Comparison of ENCODE assay signal across 2 cellular contexts in genomic region chr6:33984466-33985332, GRCh38.
TF ChIP-seq lines count a peak whose summit lies in the region.

No MANE protein-coding gene starts in this region.

TF ChIP-seq in GM23338, 12 proteins besides CTCF, POLR2A, EP300 and RAD21:
- no peak for TF ChIP-seq EZH2phosphoT487 (IDR thresholded peaks at IDR 0.05; ENCODE audit: unreplicated experiment)
- TF ChIP-seq STAT1 (IDR thresholded peaks at IDR 0.05; ENCODE audit: unreplicated experiment): no peak
- TF ChIP-seq ZNF114 (CRISPR knock-in tag; IDR thresholded peaks at IDR 0.05): no peak
- TF ChIP-seq CREB1 (CRISPR knock-in tag; IDR thresholded peaks at IDR 0.05; ENCODE audit: low read depth): no peak
- no peak for TF ChIP-seq ZNF331 (CRISPR knock-in tag; IDR thresholded peaks at IDR 0.05; ENCODE audit: low read depth)
- TF ChIP-seq EZH2 (IDR thresholded peaks at IDR 0.05; ENCODE audit: low read depth, unreplicated experiment): no peak
- TF ChIP-seq, protein P1, sequence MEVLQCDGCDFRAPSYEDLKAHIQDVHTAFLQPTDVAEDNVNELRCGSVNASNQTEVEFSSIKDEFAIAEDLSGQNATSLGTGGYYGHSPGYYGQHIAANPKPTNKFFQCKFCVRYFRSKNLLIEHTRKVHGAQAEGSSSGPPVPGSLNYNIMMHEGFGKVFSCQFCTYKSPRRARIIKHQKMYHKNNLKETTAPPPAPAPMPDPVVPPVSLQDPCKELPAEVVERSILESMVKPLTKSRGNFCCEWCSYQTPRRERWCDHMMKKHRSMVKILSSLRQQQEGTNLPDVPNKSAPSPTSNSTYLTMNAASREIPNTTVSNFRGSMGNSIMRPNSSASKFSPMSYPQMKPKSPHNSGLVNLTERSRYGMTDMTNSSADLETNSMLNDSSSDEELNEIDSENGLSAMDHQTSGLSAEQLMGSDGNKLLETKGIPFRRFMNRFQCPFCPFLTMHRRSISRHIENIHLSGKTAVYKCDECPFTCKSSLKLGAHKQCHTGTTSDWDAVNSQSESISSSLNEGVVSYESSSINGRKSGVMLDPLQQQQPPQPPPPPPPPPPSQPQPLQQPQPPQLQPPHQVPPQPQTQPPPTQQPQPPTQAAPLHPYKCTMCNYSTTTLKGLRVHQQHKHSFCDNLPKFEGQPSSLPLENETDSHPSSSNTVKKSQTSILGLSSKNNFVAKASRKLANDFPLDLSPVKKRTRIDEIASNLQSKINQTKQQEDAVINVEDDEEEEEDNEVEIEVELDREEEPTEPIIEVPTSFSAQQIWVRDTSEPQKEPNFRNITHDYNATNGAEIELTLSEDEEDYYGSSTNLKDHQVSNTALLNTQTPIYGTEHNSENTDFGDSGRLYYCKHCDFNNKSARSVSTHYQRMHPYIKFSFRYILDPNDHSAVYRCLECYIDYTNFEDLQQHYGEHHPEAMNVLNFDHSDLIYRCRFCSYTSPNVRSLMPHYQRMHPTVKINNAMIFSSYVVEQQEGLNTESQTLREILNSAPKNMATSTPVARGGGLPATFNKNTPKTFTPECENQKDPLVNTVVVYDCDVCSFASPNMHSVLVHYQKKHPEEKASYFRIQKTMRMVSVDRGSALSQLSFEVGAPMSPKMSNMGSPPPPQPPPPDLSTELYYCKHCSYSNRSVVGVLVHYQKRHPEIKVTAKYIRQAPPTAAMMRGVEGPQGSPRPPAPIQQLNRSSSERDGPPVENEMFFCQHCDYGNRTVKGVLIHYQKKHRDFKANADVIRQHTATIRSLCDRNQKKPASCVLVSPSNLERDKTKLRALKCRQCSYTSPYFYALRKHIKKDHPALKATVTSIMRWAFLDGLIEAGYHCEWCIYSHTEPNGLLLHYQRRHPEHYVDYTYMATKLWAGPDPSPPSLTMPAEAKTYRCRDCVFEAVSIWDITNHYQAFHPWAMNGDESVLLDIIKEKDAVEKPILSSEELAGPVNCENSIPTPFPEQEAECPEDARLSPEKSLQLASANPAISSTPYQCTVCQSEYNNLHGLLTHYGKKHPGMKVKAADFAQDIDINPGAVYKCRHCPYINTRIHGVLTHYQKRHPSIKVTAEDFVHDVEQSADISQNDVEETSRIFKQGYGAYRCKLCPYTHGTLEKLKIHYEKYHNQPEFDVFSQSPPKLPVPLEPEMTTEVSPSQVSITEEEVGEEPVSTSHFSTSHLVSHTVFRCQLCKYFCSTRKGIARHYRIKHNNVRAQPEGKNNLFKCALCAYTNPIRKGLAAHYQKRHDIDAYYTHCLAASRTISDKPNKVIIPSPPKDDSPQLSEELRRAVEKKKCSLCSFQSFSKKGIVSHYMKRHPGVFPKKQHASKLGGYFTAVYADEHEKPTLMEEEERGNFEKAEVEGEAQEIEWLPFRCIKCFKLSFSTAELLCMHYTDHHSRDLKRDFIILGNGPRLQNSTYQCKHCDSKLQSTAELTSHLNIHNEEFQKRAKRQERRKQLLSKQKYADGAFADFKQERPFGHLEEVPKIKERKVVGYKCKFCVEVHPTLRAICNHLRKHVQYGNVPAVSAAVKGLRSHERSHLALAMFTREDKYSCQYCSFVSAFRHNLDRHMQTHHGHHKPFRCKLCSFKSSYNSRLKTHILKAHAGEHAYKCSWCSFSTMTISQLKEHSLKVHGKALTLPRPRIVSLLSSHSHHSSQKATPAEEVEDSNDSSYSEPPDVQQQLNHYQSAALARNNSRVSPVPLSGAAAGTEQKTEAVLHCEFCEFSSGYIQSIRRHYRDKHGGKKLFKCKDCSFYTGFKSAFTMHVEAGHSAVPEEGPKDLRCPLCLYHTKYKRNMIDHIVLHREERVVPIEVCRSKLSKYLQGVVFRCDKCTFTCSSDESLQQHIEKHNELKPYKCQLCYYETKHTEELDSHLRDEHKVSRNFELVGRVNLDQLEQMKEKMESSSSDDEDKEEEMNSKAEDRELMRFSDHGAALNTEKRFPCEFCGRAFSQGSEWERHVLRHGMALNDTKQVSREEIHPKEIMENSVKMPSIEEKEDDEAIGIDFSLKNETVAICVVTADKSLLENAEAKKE (CRISPR knock-in tag; IDR thresholded peaks at IDR 0.05): no peak
- TF ChIP-seq NANOG (IDR thresholded peaks at IDR 0.05; ENCODE audit: borderline replicate concordance): no peak
- TF ChIP-seq POLR2AphosphoS5 (IDR thresholded peaks at IDR 0.05; ENCODE audit: low read depth): no peak
- TF ChIP-seq, protein P2, sequence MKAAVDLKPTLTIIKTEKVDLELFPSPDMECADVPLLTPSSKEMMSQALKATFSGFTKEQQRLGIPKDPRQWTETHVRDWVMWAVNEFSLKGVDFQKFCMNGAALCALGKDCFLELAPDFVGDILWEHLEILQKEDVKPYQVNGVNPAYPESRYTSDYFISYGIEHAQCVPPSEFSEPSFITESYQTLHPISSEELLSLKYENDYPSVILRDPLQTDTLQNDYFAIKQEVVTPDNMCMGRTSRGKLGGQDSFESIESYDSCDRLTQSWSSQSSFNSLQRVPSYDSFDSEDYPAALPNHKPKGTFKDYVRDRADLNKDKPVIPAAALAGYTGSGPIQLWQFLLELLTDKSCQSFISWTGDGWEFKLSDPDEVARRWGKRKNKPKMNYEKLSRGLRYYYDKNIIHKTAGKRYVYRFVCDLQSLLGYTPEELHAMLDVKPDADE (IDR thresholded peaks at IDR 0.05): no peak
- TF ChIP-seq, protein P3, sequence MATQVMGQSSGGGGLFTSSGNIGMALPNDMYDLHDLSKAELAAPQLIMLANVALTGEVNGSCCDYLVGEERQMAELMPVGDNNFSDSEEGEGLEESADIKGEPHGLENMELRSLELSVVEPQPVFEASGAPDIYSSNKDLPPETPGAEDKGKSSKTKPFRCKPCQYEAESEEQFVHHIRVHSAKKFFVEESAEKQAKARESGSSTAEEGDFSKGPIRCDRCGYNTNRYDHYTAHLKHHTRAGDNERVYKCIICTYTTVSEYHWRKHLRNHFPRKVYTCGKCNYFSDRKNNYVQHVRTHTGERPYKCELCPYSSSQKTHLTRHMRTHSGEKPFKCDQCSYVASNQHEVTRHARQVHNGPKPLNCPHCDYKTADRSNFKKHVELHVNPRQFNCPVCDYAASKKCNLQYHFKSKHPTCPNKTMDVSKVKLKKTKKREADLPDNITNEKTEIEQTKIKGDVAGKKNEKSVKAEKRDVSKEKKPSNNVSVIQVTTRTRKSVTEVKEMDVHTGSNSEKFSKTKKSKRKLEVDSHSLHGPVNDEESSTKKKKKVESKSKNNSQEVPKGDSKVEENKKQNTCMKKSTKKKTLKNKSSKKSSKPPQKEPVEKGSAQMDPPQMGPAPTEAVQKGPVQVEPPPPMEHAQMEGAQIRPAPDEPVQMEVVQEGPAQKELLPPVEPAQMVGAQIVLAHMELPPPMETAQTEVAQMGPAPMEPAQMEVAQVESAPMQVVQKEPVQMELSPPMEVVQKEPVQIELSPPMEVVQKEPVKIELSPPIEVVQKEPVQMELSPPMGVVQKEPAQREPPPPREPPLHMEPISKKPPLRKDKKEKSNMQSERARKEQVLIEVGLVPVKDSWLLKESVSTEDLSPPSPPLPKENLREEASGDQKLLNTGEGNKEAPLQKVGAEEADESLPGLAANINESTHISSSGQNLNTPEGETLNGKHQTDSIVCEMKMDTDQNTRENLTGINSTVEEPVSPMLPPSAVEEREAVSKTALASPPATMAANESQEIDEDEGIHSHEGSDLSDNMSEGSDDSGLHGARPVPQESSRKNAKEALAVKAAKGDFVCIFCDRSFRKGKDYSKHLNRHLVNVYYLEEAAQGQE (IDR thresholded peaks at IDR 0.05; ENCODE audit: unreplicated experiment): no peak
- TF ChIP-seq JUNB (IDR thresholded peaks at IDR 0.05; ENCODE audit: unreplicated experiment): no peak
TF ChIP-seq in GM23338: peak in this region for 0.

TF ChIP-seq in IMR-90, 13 proteins besides CTCF, POLR2A, EP300 and RAD21:
- TF ChIP-seq, protein P4, sequence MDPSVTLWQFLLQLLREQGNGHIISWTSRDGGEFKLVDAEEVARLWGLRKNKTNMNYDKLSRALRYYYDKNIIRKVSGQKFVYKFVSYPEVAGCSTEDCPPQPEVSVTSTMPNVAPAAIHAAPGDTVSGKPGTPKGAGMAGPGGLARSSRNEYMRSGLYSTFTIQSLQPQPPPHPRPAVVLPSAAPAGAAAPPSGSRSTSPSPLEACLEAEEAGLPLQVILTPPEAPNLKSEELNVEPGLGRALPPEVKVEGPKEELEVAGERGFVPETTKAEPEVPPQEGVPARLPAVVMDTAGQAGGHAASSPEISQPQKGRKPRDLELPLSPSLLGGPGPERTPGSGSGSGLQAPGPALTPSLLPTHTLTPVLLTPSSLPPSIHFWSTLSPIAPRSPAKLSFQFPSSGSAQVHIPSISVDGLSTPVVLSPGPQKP (IDR thresholded peaks at IDR 0.05; ENCODE audit: borderline replicate concordance, low read depth, low read length): no peak
- no peak for TF ChIP-seq CEBPB (IDR thresholded peaks at IDR 0.05; ENCODE audit: low read depth, low read length)
- no peak for TF ChIP-seq RFX5 (IDR thresholded peaks at IDR 0.05; ENCODE audit: low read depth, low read length)
- no peak for TF ChIP-seq RCOR1 (IDR thresholded peaks at IDR 0.05; ENCODE audit: insufficient replicate concordance, low read length)
- TF ChIP-seq CHD1 (IDR thresholded peaks at IDR 0.05; ENCODE audit: low read depth, low read length): no peak
- no peak for TF ChIP-seq FOS (IDR thresholded peaks at IDR 0.05; ENCODE audit: low read depth, low read length)
- TF ChIP-seq MXI1 (IDR thresholded peaks at IDR 0.05; ENCODE audit: borderline replicate concordance, low read depth, low read length): no peak
- TF ChIP-seq MAFK (IDR thresholded peaks at IDR 0.05; ENCODE audit: low read depth, low read length): no peak
- TF ChIP-seq, protein P5, sequence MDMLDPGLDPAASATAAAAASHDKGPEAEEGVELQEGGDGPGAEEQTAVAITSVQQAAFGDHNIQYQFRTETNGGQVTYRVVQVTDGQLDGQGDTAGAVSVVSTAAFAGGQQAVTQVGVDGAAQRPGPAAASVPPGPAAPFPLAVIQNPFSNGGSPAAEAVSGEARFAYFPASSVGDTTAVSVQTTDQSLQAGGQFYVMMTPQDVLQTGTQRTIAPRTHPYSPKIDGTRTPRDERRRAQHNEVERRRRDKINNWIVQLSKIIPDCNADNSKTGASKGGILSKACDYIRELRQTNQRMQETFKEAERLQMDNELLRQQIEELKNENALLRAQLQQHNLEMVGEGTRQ (IDR thresholded peaks at IDR 0.05; ENCODE audit: low read depth, low read length): no peak
- no peak for TF ChIP-seq MAZ (IDR thresholded peaks at IDR 0.05; ENCODE audit: borderline replicate concordance, low read depth, low read length)
- TF ChIP-seq BHLHE40 (IDR thresholded peaks at IDR 0.05; ENCODE audit: low read depth, low read length): no peak
- no peak for TF ChIP-seq SMC3 (IDR thresholded peaks at IDR 0.05; ENCODE audit: low read depth, low read length)
- no peak for TF ChIP-seq NFE2L2 (IDR thresholded peaks at IDR 0.05; ENCODE audit: low read depth, low read length)
